ENCODE assay signal across 2 cellular contexts in the genomic region with DNA sequence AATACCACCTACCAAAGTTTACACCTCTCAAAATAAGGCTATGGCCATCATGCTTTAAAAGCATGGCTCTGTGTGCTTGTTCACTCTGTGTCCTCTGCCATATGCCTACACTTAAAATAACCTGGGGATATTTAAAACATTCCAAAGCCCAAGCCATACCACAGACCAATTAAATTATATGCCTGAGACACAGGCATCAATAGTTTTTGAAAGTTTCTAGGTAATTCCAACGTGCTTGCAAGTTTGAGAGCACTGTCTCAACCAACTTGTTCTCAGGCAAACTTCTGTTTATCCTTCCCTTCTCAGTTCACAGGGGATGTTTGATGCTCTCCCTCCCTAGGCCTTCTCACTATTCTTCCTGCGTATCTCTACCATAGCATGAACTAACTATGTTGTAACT.
TF ChIP-seq lines count a peak whose summit lies in the region.

No MANE protein-coding gene starts in this region.

TF ChIP-seq in HEK293, 187 proteins besides CTCF, POLR2A, EP300 and RAD21 (continued from another document):
- 0 out of 2 replicates have a peak, but pooled peaks have one; percentile 15 for TF ChIP-seq ZNF335 (tag by site-specific recombination; conservative IDR thresholded peaks at IDR 0.05)
TF ChIP-seq in HEK293: peak in this region for 1.

TF ChIP-seq in SK-N-SH, 30 proteins besides CTCF, POLR2A, EP300 and RAD21 (continued from another document):
- TF ChIP-seq, protein P1, sequence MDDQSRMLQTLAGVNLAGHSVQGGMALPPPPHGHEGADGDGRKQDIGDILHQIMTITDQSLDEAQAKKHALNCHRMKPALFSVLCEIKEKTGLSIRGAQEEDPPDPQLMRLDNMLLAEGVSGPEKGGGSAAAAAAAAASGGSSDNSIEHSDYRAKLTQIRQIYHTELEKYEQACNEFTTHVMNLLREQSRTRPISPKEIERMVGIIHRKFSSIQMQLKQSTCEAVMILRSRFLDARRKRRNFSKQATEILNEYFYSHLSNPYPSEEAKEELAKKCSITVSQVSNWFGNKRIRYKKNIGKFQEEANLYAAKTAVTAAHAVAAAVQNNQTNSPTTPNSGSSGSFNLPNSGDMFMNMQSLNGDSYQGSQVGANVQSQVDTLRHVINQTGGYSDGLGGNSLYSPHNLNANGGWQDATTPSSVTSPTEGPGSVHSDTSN (IDR thresholded peaks at IDR 0.05) = no peak
- TF ChIP-seq MXI1 (IDR thresholded peaks at IDR 0.05; ENCODE audit: low read depth, low read length) (no peak), MEF2A (IDR thresholded peaks at IDR 0.05; ENCODE audit: borderline replicate concordance, low read depth) (no peak), EZH2phosphoT487 (IDR thresholded peaks at IDR 0.05; ENCODE audit: borderline replicate concordance, low read depth) (no peak), YY1 (IDR thresholded peaks at IDR 0.05; ENCODE audit: low read depth) (no peak), CHD2 (IDR thresholded peaks at IDR 0.05; ENCODE audit: low read length, partially characterized antibody) (no peak), RXRA (IDR thresholded peaks at IDR 0.05; ENCODE audit: borderline replicate concordance, low read depth) (no peak), TEAD4 (IDR thresholded peaks at IDR 0.05; ENCODE audit: borderline replicate concordance, insufficient read depth) (no peak), TAF1 (IDR thresholded peaks at IDR 0.05; ENCODE audit: borderline replicate concordance, low read depth, low read length) (no peak)
